In genomic region chrX:23031600-23031999, GRCh38 we compare ENCODE assay signal across 37 cellular contexts. TPM values are rescaled to one million over a fixed set of nuclear protein-coding genes. Genes with fewer than 3 reads are reported as not detected.
"Had no signal": no experiment of that assay in that cellular context is flagged by ENCODE, and none has a peak within 500 bp of the region (broad histone marks: within the 10 kb centered on the region; RNA-seq: fewer than 3 reads in every experiment).

No MANE protein-coding gene starts in this region.

- H3K27ac Mint-ChIP-seq: naive thymus-derived CD8-positive, alpha-beta T cell; natural killer cell treated with Interleukin-12 subunit alpha and Interleukin-12 subunit beta and Interleukin-15 and Interleukin-18, amount 100 ng/mL, for 72 hours; nephron progenitor cell; progenitor cell of endocrine pancreas; stimulated activated memory B cell treated with anti-CD40 and anti-IgM and Interleukin-4, amounts not matched to agents 10 μg/mL and 1 μg/mL and 100 μg/mL, for 72 hours; type B pancreatic cell had no signal

- H3K4me3 ChIP-seq: psoas muscle, skin epidermis, smooth muscle cell, spleen, suprapubic skin, testis, tibial artery, transverse colon, upper lobe of right lung, uterus had no signal

- H3K36me3 Mint-ChIP-seq: naive thymus-derived CD8-positive, alpha-beta T cell; natural killer cell treated with Interleukin-12 subunit alpha and Interleukin-12 subunit beta and Interleukin-15 and Interleukin-18, amount 100 ng/mL, for 72 hours; stimulated activated memory B cell treated with anti-CD40 and anti-IgM and Interleukin-4, amounts not matched to agents 10 μg/mL and 1 μg/mL and 100 μg/mL, for 72 hours; type B pancreatic cell had no signal

- ATAC-seq: naive thymus-derived CD8-positive, alpha-beta T cell; natural killer cell treated with Interleukin-12 subunit alpha and Interleukin-12 subunit beta and Interleukin-15 and Interleukin-18, amount 100 ng/mL, for 72 hours; psoas muscle; right cardiac atrium; sciatic nerve; stimulated activated memory B cell treated with anti-CD40 and anti-IgM and Interleukin-4, amounts not matched to agents 10 μg/mL and 1 μg/mL and 100 μg/mL, for 72 hours; stimulated activated naive CD8-positive, alpha-beta T cell treated with anti-CD3 and anti-CD28 coated beads, Interleukin-15, amount 100 ng/mL, for 72 hours; stimulated activated naive CD8-positive, alpha-beta T cell treated with anti-CD3 and anti-CD28 coated beads, Interleukin-15, Interleukin-2, amounts not matched to agents 100 U/mL and 50 U/mL, for 24 hours; upper lobe of right lung had no signal

- H2AFZ ChIP-seq: parathyroid adenoma had no signal

- H3K9ac ChIP-seq: parathyroid adenoma had no signal

- H3K9me3 Mint-ChIP-seq: natural killer cell treated with Interleukin-12 subunit alpha and Interleukin-12 subunit beta and Interleukin-15 and Interleukin-18, amount 100 ng/mL, for 72 hours; neural crest cell; stimulated activated memory B cell treated with anti-CD40 and anti-IgM and Interleukin-4, amounts not matched to agents 10 μg/mL and 1 μg/mL and 100 μg/mL, for 72 hours; stimulated activated naive CD8-positive, alpha-beta T cell treated with anti-CD3 and anti-CD28 coated beads, Interleukin-15, amount 100 ng/mL, for 72 hours; type B pancreatic cell had no signal

- H3K9me3 ChIP-seq: neutrophil, psoas muscle, spleen, suprapubic skin, testis, tibial artery, transverse colon, upper lobe of right lung, uterus had no signal

- H3K4me3 Mint-ChIP-seq: naive thymus-derived CD8-positive, alpha-beta T cell; natural killer cell treated with Interleukin-12 subunit alpha and Interleukin-12 subunit beta and Interleukin-15 and Interleukin-18, amount 100 ng/mL, for 72 hours; nephron progenitor cell; neural crest cell; stimulated activated memory B cell treated with anti-CD40 and anti-IgM and Interleukin-4, amounts not matched to agents 10 μg/mL and 1 μg/mL and 100 μg/mL, for 72 hours; stimulated activated naive CD8-positive, alpha-beta T cell treated with anti-CD3 and anti-CD28 coated beads, Interleukin-15, amount 100 ng/mL, for 72 hours; type B pancreatic cell had no signal

- H3K4me1 ChIP-seq: parathyroid adenoma, psoas muscle, spleen, suprapubic skin, testis, tibial artery, transverse colon, upper lobe of right lung, uterus had no signal

- H3K36me3 ChIP-seq: neutrophil, spleen, suprapubic skin, tibial artery, transverse colon, upper lobe of right lung, uterus had no signal

- H3K4me1 Mint-ChIP-seq: naive thymus-derived CD8-positive, alpha-beta T cell; nephron progenitor cell; neural crest cell; stimulated activated memory B cell treated with anti-CD40 and anti-IgM and Interleukin-4, amounts not matched to agents 10 μg/mL and 1 μg/mL and 100 μg/mL, for 72 hours; stimulated activated naive CD8-positive, alpha-beta T cell treated with anti-CD3 and anti-CD28 coated beads, Interleukin-15, amount 100 ng/mL, for 72 hours had no signal

- DNase-seq: naive thymus-derived CD8-positive, alpha-beta T cell; nephron progenitor cell; nucleus accumbens; posterior cingulate gyrus; psoas muscle; right cardiac atrium; spleen; stimulated activated CD4-positive, alpha-beta T cell treated with anti-CD3 and anti-CD28 coated beads, Interleukin-12 subunit alpha, Interleukin-12 subunit beta, amount 100 ng/mL, for 4 hours; stimulated activated CD4-positive, alpha-beta T cell treated with anti-CD3 and anti-CD28 coated beads, Interleukin-1b, Interleukin-23, amount 100 ng/mL, for 48 hours; stimulated activated CD4-positive, alpha-beta T cell treated with anti-CD3 and anti-CD28 coated beads, Interleukin-4, amount 100 ng/mL, for 1 hour; stimulated activated CD4-positive, alpha-beta T cell treated with anti-CD3 and anti-CD28 coated beads, Interleukin-4, amount 100 ng/mL, for 4 hours; stimulated activated CD8-positive, alpha-beta memory T cell treated with anti-CD3 and anti-CD28 coated beads, Interleukin-4, amount 100 ng/mL, for 48 hours; stimulated activated naive CD4-positive, alpha-beta T cell; stimulated activated naive CD8-positive, alpha-beta T cell treated with anti-CD3 and anti-CD28 coated beads, Interleukin-15, amount 100 ng/mL, for 72 hours; stimulated activated naive CD8-positive, alpha-beta T cell treated with anti-CD3 and anti-CD28 coated beads, Interleukin-15, Interleukin-2, amounts not matched to agents 100 U/mL and 50 U/mL, for 24 hours; substantia nigra; testis; tibial artery; transverse colon; upper lobe of right lung; uterus had no signal

- H3K27me3 ChIP-seq: neutrophil, spleen, suprapubic skin, testis, tibial artery, transverse colon, upper lobe of right lung, uterus had no signal

- H3K27me3 Mint-ChIP-seq: naive thymus-derived CD8-positive, alpha-beta T cell; natural killer cell treated with Interleukin-12 subunit alpha and Interleukin-12 subunit beta and Interleukin-15 and Interleukin-18, amount 100 ng/mL, for 72 hours; progenitor cell of endocrine pancreas; stimulated activated memory B cell treated with anti-CD40 and anti-IgM and Interleukin-4, amounts not matched to agents 10 μg/mL and 1 μg/mL and 100 μg/mL, for 72 hours; stimulated activated naive CD8-positive, alpha-beta T cell treated with anti-CD3 and anti-CD28 coated beads, Interleukin-15, amount 100 ng/mL, for 72 hours; type B pancreatic cell had no signal

- H3K79me2 ChIP-seq: parathyroid adenoma had no signal

- H3K27ac ChIP-seq: neutrophil, parathyroid adenoma, psoas muscle, skin epidermis, spleen, suprapubic skin, testis, tibial artery, transverse colon, upper lobe of right lung, uterus had no signal

- H3K4me2 ChIP-seq: smooth muscle cell had no signal

RNA-seq across cellular contexts. Expression of gene DDX53, which starts 31.8 kb away (rescaled TPM):
- total RNA-seq: naive thymus-derived CD8-positive, alpha-beta T cell; natural killer cell treated with Interleukin-12 subunit alpha and Interleukin-12 subunit beta and Interleukin-15 and Interleukin-18, amount 100 ng/mL, for 72 hours; neural crest cell; omental fat pad; osteocyte; progenitor cell of endocrine pancreas; psoas muscle; renal cortical epithelial cell; right cardiac atrium; sciatic nerve; smooth muscle cell; spleen; suprapubic skin; transverse colon; upper lobe of right lung; urinary bladder; uterus had no signal
- polyA plus RNA-seq: naive thymus-derived CD8-positive, alpha-beta T cell; psoas muscle; right cardiac atrium; smooth muscle cell; spleen; thymus; urinary bladder had no signal
